ENCODE assay signal across 40 cellular contexts in genomic region chr10:72779874-72780273, GRCh38.
"Had no signal": no experiment of that assay in that cellular context is flagged by ENCODE, and none has a peak within 500 bp of the region (broad histone marks: within the 10 kb centered on the region; RNA-seq: fewer than 3 reads in every experiment).

No MANE protein-coding gene starts in this region.

- DNase-seq: activated effector memory CD4-positive, alpha-beta T cell treated with anti-CD3 and anti-CD28 coated beads, Interleukin-2, amount 50 U/mL, for 16 hours; activated effector memory CD4-positive, alpha-beta T cell treated with Interleukin-2 at 50 U/mL for 16 hours; activated gamma-delta T cell; activated gamma-delta T cell treated with Interleukin-2 at 50 U/mL for 16 hours; activated naive CD4-positive, alpha-beta T cell; activated naive CD4-positive, alpha-beta T cell treated with anti-CD3 and anti-CD28 coated beads for 36 hours; activated naive CD4-positive, alpha-beta T cell treated with anti-CD3 and anti-CD28 coated beads, Interleukin-2, amount 10 ng/mL, durations not matched to agents 7 days and 5 days; activated naive CD4-positive, alpha-beta T cell treated with anti-CD3 and anti-CD28 coated beads, Interleukin-2, amount 50 U/mL, for 16 hours; activated naive CD4-positive, alpha-beta T cell treated with Interleukin-2 at 50 U/mL for 16 hours; activated naive CD8-positive, alpha-beta T cell treated with anti-CD3 and anti-CD28 coated beads for 36 hours; activated naive CD8-positive, alpha-beta T cell treated with anti-CD3 and anti-CD28 coated beads, Interleukin-2, amount 10 ng/mL, durations not matched to agents 7 days and 5 days; activated naive CD8-positive, alpha-beta T cell treated with anti-CD3 and anti-CD28 coated beads, Interleukin-2, amount 50 U/mL, for 24 hours; activated T-cell treated with anti-CD3 and anti-CD28 coated beads, Interleukin-2, amount 50 U/mL, for 1 hour; activated T-cell treated with anti-CD3 and anti-CD28 coated beads, Interleukin-2, amount 50 U/mL, for 24 hours; activated T-cell treated with anti-CD3 and anti-CD28 coated beads, Interleukin-2, amount 50 U/mL, for 4 hours; activated T-cell treated with anti-CD3 and anti-CD28 coated beads, Interleukin-2, amount 50 U/mL, for 48 hours; activated T-cell treated with anti-CD3 and anti-CD28 coated beads, Interleukin-2, amount 50 U/mL, for 72 hours; adrenal gland; amniotic stem cell; amygdala; anterior cingulate cortex; aorta; body of pancreas; brain microvascular endothelial cell; caudate nucleus; central memory CD4-positive, alpha-beta T cell; cerebellar nuclear complex had no signal

- H3K36me3 ChIP-seq: adrenal gland, ascending aorta, brain microvascular endothelial cell, breast epithelium, cardiac muscle cell had no signal

- H3K27ac Mint-ChIP-seq: activated naive CD4-positive, alpha-beta T cell treated with anti-CD3 and anti-CD28 coated beads for 36 hours; activated naive CD4-positive, alpha-beta T cell treated with anti-CD3 and anti-CD28 coated beads, Interleukin-2, amount 10 ng/mL, durations not matched to agents 7 days and 5 days; activated naive CD4-positive, alpha-beta T cell treated with anti-CD3 and anti-CD28 coated beads, Interleukin-2, amount 50 U/mL, for 24 hours; activated naive CD4-positive, alpha-beta T cell treated with anti-CD3 and anti-CD28 coated beads, Interleukin-2, amount 50 U/mL, for 72 hours; activated naive CD8-positive, alpha-beta T cell; activated naive CD8-positive, alpha-beta T cell treated with anti-CD3 and anti-CD28 coated beads for 36 hours; activated naive CD8-positive, alpha-beta T cell treated with anti-CD3 and anti-CD28 coated beads, Interleukin-2, amount 10 ng/mL, durations not matched to agents 7 days and 5 days; activated naive CD8-positive, alpha-beta T cell treated with anti-CD3 and anti-CD28 coated beads, Interleukin-2, amount 50 U/mL, for 24 hours; activated T-cell treated with anti-CD3 and anti-CD28 coated beads, Interleukin-2, amount 50 U/mL, for 24 hours; activated T-cell treated with anti-CD3 and anti-CD28 coated beads, Interleukin-2, amount 50 U/mL, for 72 hours; activated T-helper 1 cell treated with anti-CD3 and anti-CD28 coated beads, Interleukin-12 subunit alpha, Interleukin-12 subunit beta, Interleukin-2, Interleukin-4 antibody, amounts not matched to agents 30 ng/mL and 10 ng/mL and 1 ng/mL, durations not matched to agents 14 hours and 24 hours and 36 hours; activated T-helper 17 cell treated with anti-CD3 and anti-CD28 coated beads, Interleukin-2, amount 50 U/mL, for 72 hours; activated T-helper 2 cell treated with anti-CD3 and anti-CD28 coated beads, Interferon-gamma antibody, Interleukin-2, Interleukin-4, amounts not matched to agents 10 μg/mL and 5 μg/mL and 100 μg/mL, durations not matched to agents 14 hours and 24 hours and 36 hours; brain had no signal

- H3K27ac ChIP-seq: adrenal gland, ascending aorta, body of pancreas, brain microvascular endothelial cell, breast epithelium, cardiac muscle cell had no signal

- H3K27me3 Mint-ChIP-seq: activated naive CD4-positive, alpha-beta T cell treated with anti-CD3 and anti-CD28 coated beads, Interleukin-2, amount 10 ng/mL, durations not matched to agents 7 days and 5 days; activated naive CD4-positive, alpha-beta T cell treated with anti-CD3 and anti-CD28 coated beads, Interleukin-2, amount 50 U/mL, for 24 hours; activated naive CD8-positive, alpha-beta T cell; activated naive CD8-positive, alpha-beta T cell treated with anti-CD3 and anti-CD28 coated beads for 36 hours; activated naive CD8-positive, alpha-beta T cell treated with anti-CD3 and anti-CD28 coated beads, Interleukin-2, amount 10 ng/mL, durations not matched to agents 7 days and 5 days; activated naive CD8-positive, alpha-beta T cell treated with anti-CD3 and anti-CD28 coated beads, Interleukin-2, amount 50 U/mL, for 24 hours; activated T-cell treated with anti-CD3 and anti-CD28 coated beads, Interleukin-2, amount 50 U/mL, for 24 hours; activated T-helper 17 cell treated with anti-CD3 and anti-CD28 coated beads, Interleukin-2, amount 50 U/mL, for 72 hours; brain; central memory CD8-positive, alpha-beta T cell had no signal

- H3K4me1 Mint-ChIP-seq: activated naive CD8-positive, alpha-beta T cell treated with anti-CD3 and anti-CD28 coated beads, Interleukin-2, amount 50 U/mL, for 24 hours; activated T-helper 17 cell treated with anti-CD3 and anti-CD28 coated beads, Interleukin-2, amount 50 U/mL, for 72 hours had no signal

- ATAC-seq: activated naive CD4-positive, alpha-beta T cell treated with anti-CD3 and anti-CD28 coated beads, Interleukin-2, amount 50 U/mL, for 72 hours; activated naive CD8-positive, alpha-beta T cell treated with anti-CD3 and anti-CD28 coated beads, Interleukin-2, amount 50 U/mL, for 24 hours; activated T-cell treated with anti-CD3 and anti-CD28 coated beads, Interleukin-2, amount 50 U/mL, for 4 hours; activated T-cell treated with anti-CD3 and anti-CD28 coated beads, Interleukin-2, amount 50 U/mL, for 72 hours; activated T-helper 17 cell treated with anti-CD3 and anti-CD28 coated beads, Interleukin-2, amount 50 U/mL, for 72 hours; body of pancreas had no signal

- FAIRE-seq: astrocyte, bronchial epithelial cell had no signal

- H3K4me3 ChIP-seq: adrenal gland, ascending aorta, body of pancreas, breast epithelium, cardiac muscle cell had no signal

- H3K4me3 Mint-ChIP-seq: activated naive CD4-positive, alpha-beta T cell treated with anti-CD3 and anti-CD28 coated beads for 36 hours; activated naive CD4-positive, alpha-beta T cell treated with anti-CD3 and anti-CD28 coated beads, Interleukin-2, amount 10 ng/mL, durations not matched to agents 7 days and 5 days; activated naive CD4-positive, alpha-beta T cell treated with anti-CD3 and anti-CD28 coated beads, Interleukin-2, amount 50 U/mL, for 24 hours; activated naive CD8-positive, alpha-beta T cell; activated naive CD8-positive, alpha-beta T cell treated with anti-CD3 and anti-CD28 coated beads for 36 hours; activated naive CD8-positive, alpha-beta T cell treated with anti-CD3 and anti-CD28 coated beads, Interleukin-2, amount 10 ng/mL, durations not matched to agents 7 days and 5 days; activated naive CD8-positive, alpha-beta T cell treated with anti-CD3 and anti-CD28 coated beads, Interleukin-2, amount 50 U/mL, for 24 hours; activated T-cell treated with anti-CD3 and anti-CD28 coated beads, Interleukin-2, amount 50 U/mL, for 24 hours; activated T-cell treated with anti-CD3 and anti-CD28 coated beads, Interleukin-2, amount 50 U/mL, for 4 hours; activated T-cell treated with anti-CD3 and anti-CD28 coated beads, Interleukin-2, amount 50 U/mL, for 72 hours; activated T-helper 1 cell treated with anti-CD3 and anti-CD28 coated beads, Interleukin-12 subunit alpha, Interleukin-12 subunit beta, Interleukin-2, Interleukin-4 antibody, amounts not matched to agents 30 ng/mL and 10 ng/mL and 1 ng/mL, durations not matched to agents 14 hours and 24 hours and 36 hours; activated T-helper 17 cell treated with anti-CD3 and anti-CD28 coated beads, Interleukin-2, amount 50 U/mL, for 72 hours; brain; central memory CD8-positive, alpha-beta T cell had no signal

- H3K9me3 Mint-ChIP-seq: activated T-cell treated with anti-CD3 and anti-CD28 coated beads, Interleukin-2, amount 50 U/mL, for 24 hours; activated T-helper 17 cell treated with anti-CD3 and anti-CD28 coated beads, Interleukin-2, amount 50 U/mL, for 72 hours; central memory CD8-positive, alpha-beta T cell had no signal

- H3K27me3 ChIP-seq: adrenal gland, ascending aorta, body of pancreas, brain microvascular endothelial cell, breast epithelium, cardiac muscle cell had no signal

- H3K9me3 ChIP-seq: ascending aorta, body of pancreas, breast epithelium had no signal
